In the genomic region with DNA sequence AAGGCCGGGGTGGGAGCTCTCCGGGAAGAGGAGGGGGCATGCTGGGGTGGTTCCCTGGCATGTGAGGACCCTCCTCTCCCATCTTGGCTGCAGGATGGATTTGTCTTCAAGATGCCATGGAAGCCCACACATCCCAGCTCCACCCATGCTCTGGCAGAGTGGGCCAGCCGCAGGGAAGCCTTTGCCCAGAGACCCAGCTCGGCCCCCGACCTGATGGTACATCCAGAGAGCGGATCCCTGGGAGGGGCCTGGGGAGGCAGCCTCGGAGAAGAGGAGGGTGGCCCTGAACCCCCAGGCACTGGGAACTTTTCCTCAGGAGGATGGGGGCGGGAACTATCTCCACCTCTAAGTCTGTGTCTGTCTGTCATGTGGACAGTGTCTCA, we compare ENCODE assay signal across 1 cellular context.
TF ChIP-seq lines count a peak whose summit lies in the region.

No MANE protein-coding gene starts in this region.

TF ChIP-seq in GM23338, 12 proteins besides CTCF, POLR2A, EP300 and RAD21:
- no peak for TF ChIP-seq NANOG (IDR thresholded peaks at IDR 0.05; ENCODE audit: borderline replicate concordance)
- TF ChIP-seq ZNF331 (CRISPR knock-in tag; IDR thresholded peaks at IDR 0.05; ENCODE audit: low read depth) = no peak
- no peak for TF ChIP-seq EZH2 (IDR thresholded peaks at IDR 0.05; ENCODE audit: low read depth, unreplicated experiment)
- TF ChIP-seq, protein P1, sequence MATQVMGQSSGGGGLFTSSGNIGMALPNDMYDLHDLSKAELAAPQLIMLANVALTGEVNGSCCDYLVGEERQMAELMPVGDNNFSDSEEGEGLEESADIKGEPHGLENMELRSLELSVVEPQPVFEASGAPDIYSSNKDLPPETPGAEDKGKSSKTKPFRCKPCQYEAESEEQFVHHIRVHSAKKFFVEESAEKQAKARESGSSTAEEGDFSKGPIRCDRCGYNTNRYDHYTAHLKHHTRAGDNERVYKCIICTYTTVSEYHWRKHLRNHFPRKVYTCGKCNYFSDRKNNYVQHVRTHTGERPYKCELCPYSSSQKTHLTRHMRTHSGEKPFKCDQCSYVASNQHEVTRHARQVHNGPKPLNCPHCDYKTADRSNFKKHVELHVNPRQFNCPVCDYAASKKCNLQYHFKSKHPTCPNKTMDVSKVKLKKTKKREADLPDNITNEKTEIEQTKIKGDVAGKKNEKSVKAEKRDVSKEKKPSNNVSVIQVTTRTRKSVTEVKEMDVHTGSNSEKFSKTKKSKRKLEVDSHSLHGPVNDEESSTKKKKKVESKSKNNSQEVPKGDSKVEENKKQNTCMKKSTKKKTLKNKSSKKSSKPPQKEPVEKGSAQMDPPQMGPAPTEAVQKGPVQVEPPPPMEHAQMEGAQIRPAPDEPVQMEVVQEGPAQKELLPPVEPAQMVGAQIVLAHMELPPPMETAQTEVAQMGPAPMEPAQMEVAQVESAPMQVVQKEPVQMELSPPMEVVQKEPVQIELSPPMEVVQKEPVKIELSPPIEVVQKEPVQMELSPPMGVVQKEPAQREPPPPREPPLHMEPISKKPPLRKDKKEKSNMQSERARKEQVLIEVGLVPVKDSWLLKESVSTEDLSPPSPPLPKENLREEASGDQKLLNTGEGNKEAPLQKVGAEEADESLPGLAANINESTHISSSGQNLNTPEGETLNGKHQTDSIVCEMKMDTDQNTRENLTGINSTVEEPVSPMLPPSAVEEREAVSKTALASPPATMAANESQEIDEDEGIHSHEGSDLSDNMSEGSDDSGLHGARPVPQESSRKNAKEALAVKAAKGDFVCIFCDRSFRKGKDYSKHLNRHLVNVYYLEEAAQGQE (IDR thresholded peaks at IDR 0.05; ENCODE audit: unreplicated experiment) = no peak
- TF ChIP-seq JUNB (IDR thresholded peaks at IDR 0.05; ENCODE audit: unreplicated experiment) = no peak
